In the genomic region with DNA sequence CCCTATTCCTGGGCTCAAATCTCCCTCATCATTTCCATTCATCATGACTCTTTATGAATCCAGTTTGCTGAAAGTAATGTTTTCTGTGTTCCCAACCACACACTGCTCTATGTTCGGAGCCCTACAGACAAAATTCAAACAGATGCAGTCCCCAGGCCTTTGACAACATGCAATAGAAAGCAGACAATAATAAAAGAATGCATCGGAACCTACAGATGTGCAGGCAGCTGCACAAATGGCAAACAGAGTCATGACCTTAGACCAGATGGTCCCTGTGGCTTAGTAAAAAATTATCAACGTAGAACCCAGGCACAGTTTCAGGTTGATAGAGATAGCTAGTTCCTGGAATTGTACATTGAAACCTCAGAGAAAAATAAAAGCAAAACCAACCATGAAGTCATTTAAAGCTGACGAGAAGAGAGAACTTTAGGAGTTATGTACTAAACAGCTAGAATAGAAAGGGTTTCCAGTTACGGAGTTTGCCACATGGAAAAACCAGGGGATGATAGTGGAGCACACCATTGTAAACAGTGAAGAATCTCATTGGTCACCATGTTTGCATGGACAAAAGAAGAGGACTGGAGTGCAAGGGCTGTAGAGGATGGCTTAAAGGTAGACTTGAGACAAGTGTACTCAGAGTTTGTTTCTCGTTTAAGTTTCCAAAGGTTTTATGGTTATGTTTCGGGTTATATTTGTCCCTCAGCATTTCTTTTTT, we compare ENCODE assay signal across 10 cellular contexts. TPM values are rescaled to one million over a fixed set of nuclear protein-coding genes. Genes with fewer than 3 reads are reported as not detected.
DNase-seq lines count a peak whose midpoint lies in the region; ATAC-seq and TF ChIP-seq lines count a peak whose summit lies in the region.
"Had no signal": no experiment of that assay in that cellular context is flagged by ENCODE, and none has a peak within 500 bp of the region (broad histone marks: within the 10 kb centered on the region; RNA-seq: fewer than 3 reads in every experiment).

No MANE protein-coding gene starts in this region.

- peak; percentile 46 for DNase-seq in activated CD4-positive, alpha-beta T cell treated with anti-CD3 and anti-CD28 coated beads, Interleukin-2, amount 10 ng/mL, durations not matched to agents 7 days and 5 days
- no peak for DNase-seq in activated CD4-positive, alpha-beta T cell treated with anti-CD3 and anti-CD28 coated beads for 1 hour
- DNase-seq in OCI-LY7 (ENCODE audit: low spot score) (no peak), C1 segment of cervical spinal cord (lab: John Stamatoyannopoulos, UW) (no peak), NCI-H2227 (lab: John Stamatoyannopoulos, UW; ENCODE audit: unreplicated experiment) (no peak), immature natural killer cell (no peak)
- peak in 1 of 2 donors; percentile 71 for DNase-seq in stimulated activated effector memory CD8-positive, alpha-beta T cell treated with anti-CD3 and anti-CD28 coated beads, Interleukin-12 subunit alpha, Interleukin-12 subunit beta, amount 100 ng/mL, for 72 hours (ENCODE audit: low spot score in 2 of 2)
- DNase-seq: NCI-H774 had no signal

- no peak overlapping the region for H3K27ac ChIP-seq in OCI-LY7 (ENCODE audit: low read depth, low read length, poor library complexity, severe bottlenecking)
- H3K27ac ChIP-seq: foreskin keratinocyte had no signal

- no peak for TF ChIP-seq CTCF in OCI-LY7 (conservative IDR thresholded peaks at IDR 0.05; ENCODE audit: low read length)

- peak overlapping the region; percentile 51 for H2AFZ ChIP-seq in OCI-LY7 (ENCODE audit: low read length)

- peaks cover 75% of the 10 kb centered on the region for H3K4me1 Mint-ChIP-seq in activated CD4-positive, alpha-beta T cell treated with anti-CD3 and anti-CD28 coated beads, Interleukin-2, amount 10 ng/mL, durations not matched to agents 7 days and 5 days
- peaks cover 62% of the 10 kb centered on the region for H3K4me1 Mint-ChIP-seq in stimulated activated effector memory CD8-positive, alpha-beta T cell treated with anti-CD3 and anti-CD28 coated beads, Interleukin-12 subunit alpha, Interleukin-12 subunit beta, amount 100 ng/mL, for 72 hours
- H3K4me1 Mint-ChIP-seq in immature natural killer cell: peaks cover 13 to 29% of the 10 kb centered on the region in 2 donors

- no peaks in the 10 kb centered on the region for H3K9me2 ChIP-seq in OCI-LY7 (ENCODE audit: insufficient read depth, low read length)

- POLR2A ChIA-PET in activated CD4-positive, alpha-beta T cell treated with anti-CD3 and anti-CD28 coated beads, Interleukin-2, amount 10 ng/mL, durations not matched to agents 7 days and 5 days (lab: Charles Lee): interaction anchor here (0.7 to 1.2 kb wide), 2 partner anchors 23 to 26 kb away, joined by 5 to 6 read pairs; partner anchors contain the start of gene ACVR1
- POLR2A ChIA-PET in OCI-LY7 (lab: Charles Lee): interaction anchor here (0.5 to 2.2 kb wide), 5 partner anchors 11 to 1384 kb away, joined by 3 to 6 read pairs (median 4); no protein-coding TSS in a partner anchor

- no peak overlapping the region for H3K4me2 ChIP-seq in OCI-LY7 (ENCODE audit: low read length)

- no peaks in the 10 kb centered on the region for H3K4me1 ChIP-seq in OCI-LY7 (ENCODE audit: insufficient read depth, low read length, poor library complexity, severe bottlenecking)
- H3K4me1 ChIP-seq: foreskin keratinocyte had no signal

- intact Hi-C loops in OCI-LY7 (cut with micrococcal nuclease; ENCODE audit: unreplicated experiment): no loop called here

- peak; percentile 87 for ATAC-seq in HG02763 (IDR thresholded peaks at IDR 0.05; ENCODE audit: unreplicated experiment)
- peak; percentile 65 for ATAC-seq in stimulated activated effector memory CD8-positive, alpha-beta T cell treated with anti-CD3 and anti-CD28 coated beads, Interleukin-12 subunit alpha, Interleukin-12 subunit beta, amount 100 ng/mL, for 72 hours

- CTCF ChIA-PET in activated CD4-positive, alpha-beta T cell treated with anti-CD3 and anti-CD28 coated beads, Interleukin-2, amount 10 ng/mL, durations not matched to agents 7 days and 5 days (lab: Charles Lee): interaction anchor here (0.6 to 3.5 kb wide), 6 partner anchors 8 to 492 kb away, joined by 3 to 17 read pairs (median 4); partner anchors contain the start of gene ACVR1
- CTCF ChIA-PET in OCI-LY7 (lab: Charles Lee; ENCODE audit: unreplicated experiment): no interaction called here

- H3K36me3 ChIP-seq in OCI-LY7 (ENCODE audit: insufficient read depth, low read length): no peaks in the 10 kb centered on the region

- H3K4me3 Mint-ChIP-seq in activated CD4-positive, alpha-beta T cell treated with anti-CD3 and anti-CD28 coated beads, Interleukin-2, amount 10 ng/mL, durations not matched to agents 7 days and 5 days: peak overlapping the region; percentile 76
- H3K4me3 Mint-ChIP-seq in stimulated activated effector memory CD8-positive, alpha-beta T cell treated with anti-CD3 and anti-CD28 coated beads, Interleukin-12 subunit alpha, Interleukin-12 subunit beta, amount 100 ng/mL, for 72 hours: peak overlapping the region; percentile 77
- peak overlapping the region in 1 of 5 donors; percentile 72 for H3K4me3 Mint-ChIP-seq in immature natural killer cell

- no peaks in the 10 kb centered on the region for H3K27me3 Mint-ChIP-seq in activated CD4-positive, alpha-beta T cell treated with anti-CD3 and anti-CD28 coated beads, Interleukin-2, amount 10 ng/mL, durations not matched to agents 7 days and 5 days
- H3K27me3 Mint-ChIP-seq in immature natural killer cell (ENCODE audit: low read depth in 3 of 3): no peaks in the 10 kb centered on the region

- peaks cover 23% of the 10 kb centered on the region for H3K36me3 Mint-ChIP-seq in activated CD4-positive, alpha-beta T cell treated with anti-CD3 and anti-CD28 coated beads, Interleukin-2, amount 10 ng/mL, durations not matched to agents 7 days and 5 days (ENCODE audit: low read depth)
- peaks cover 12% of the 10 kb centered on the region for H3K36me3 Mint-ChIP-seq in stimulated activated effector memory CD8-positive, alpha-beta T cell treated with anti-CD3 and anti-CD28 coated beads, Interleukin-12 subunit alpha, Interleukin-12 subunit beta, amount 100 ng/mL, for 72 hours
- no peaks in the 10 kb centered on the region for H3K36me3 Mint-ChIP-seq in immature natural killer cell

- H3K4me3 ChIP-seq in OCI-LY7 (ENCODE audit: low read depth, low read length, poor library complexity, severe bottlenecking): no peak overlapping the region

- H3K9me3 Mint-ChIP-seq in activated CD4-positive, alpha-beta T cell treated with anti-CD3 and anti-CD28 coated beads, Interleukin-2, amount 10 ng/mL, durations not matched to agents 7 days and 5 days: peaks cover 2% of the 10 kb centered on the region
- no peaks in the 10 kb centered on the region for H3K9me3 Mint-ChIP-seq in stimulated activated effector memory CD8-positive, alpha-beta T cell treated with anti-CD3 and anti-CD28 coated beads, Interleukin-12 subunit alpha, Interleukin-12 subunit beta, amount 100 ng/mL, for 72 hours
- no peaks in the 10 kb centered on the region for H3K9me3 Mint-ChIP-seq in immature natural killer cell

- no peaks in the 10 kb centered on the region for H3K9me3 ChIP-seq in OCI-LY7 (ENCODE audit: low read length)

- H4K20me1 ChIP-seq in OCI-LY7 (ENCODE audit: insufficient read depth, low read length): no peaks in the 10 kb centered on the region

- BruUV-seq in OCI-LY7 (replicated peaks; lab: Mats Ljungman, UMichigan): no TSS peak

- H3K27ac Mint-ChIP-seq in activated CD4-positive, alpha-beta T cell treated with anti-CD3 and anti-CD28 coated beads, Interleukin-2, amount 10 ng/mL, durations not matched to agents 7 days and 5 days: peak overlapping the region; percentile 100
- peak overlapping the region; percentile 95 for H3K27ac Mint-ChIP-seq in stimulated activated effector memory CD8-positive, alpha-beta T cell treated with anti-CD3 and anti-CD28 coated beads, Interleukin-12 subunit alpha, Interleukin-12 subunit beta, amount 100 ng/mL, for 72 hours
- H3K27ac Mint-ChIP-seq in immature natural killer cell: peak overlapping the region in 2 of 6 donors; percentile 25 to 26

- no peaks in the 10 kb centered on the region for H3K79me2 ChIP-seq in OCI-LY7 (ENCODE audit: insufficient read depth, low read depth, low read length)

RNA-seq across cellular contexts. Expression of gene ACVR1, which starts 23.2 kb away (rescaled TPM):
- 10 to 100 TPM; 26.0 to 29.6 TPM for total RNA-seq in activated CD4-positive, alpha-beta T cell treated with anti-CD3 and anti-CD28 coated beads, Interleukin-2, amount 10 ng/mL, durations not matched to agents 7 days and 5 days
- 0.13 and 1.6 TPM in 2 replicates for total RNA-seq in OCI-LY7 (2014; rRNA removed; shearing (Covaris generic))
- 2.7 and 3.9 TPM in 2 replicates for total RNA-seq in OCI-LY7 (2022)
- polyA plus RNA-seq in immature natural killer cell: 1 to 10 TPM in 2 of 3 donors, under 1 TPM in 1; 0.46 to 1.4 (median 1.1) TPM

Comparison
In these comparisons a context has a peak if more than half of its experiments do, and no peak if none do; other contexts are left out.
1. RNA of gene ACVR1, which starts 23.2 kb away (total RNA-seq): 26.0 to 29.6 TPM in activated CD4-positive, alpha-beta T cell treated with anti-CD3 and anti-CD28 coated beads, Interleukin-2, amount 10 ng/mL, durations not matched to agents 7 days and 5 days; 0.13 to 3.9 TPM in OCI-LY7; every median in the first group is over 4 times any median in the second.